Comparison of ENCODE assay signal across 1 cellular context in genomic region chr3:196942226-196942914, GRCh38.
TF ChIP-seq lines count a peak whose summit lies in the region.

Gene NCBP2 (minus strand): TSS chr3:196942528. CDS start chr3:196942503, 25 bp downstream.

TF ChIP-seq in GM12878, 131 proteins besides CTCF, POLR2A, EP300 and RAD21 (continued from another document and continues in another):
- TF ChIP-seq BCLAF1 (IDR thresholded peaks at IDR 0.05) (no peak), HDGF (IDR thresholded peaks at IDR 0.05) (peak; percentile 93), HCFC1 (IDR thresholded peaks at IDR 0.05; ENCODE audit: low read length) (peak; percentile 84), CBX5 (IDR thresholded peaks at IDR 0.05; ENCODE audit: low read depth) (peak; percentile 86; the same call in 1 of the 2 replicates), ZNF384 (IDR thresholded peaks at IDR 0.05; ENCODE audit: borderline replicate concordance, low read depth, low read length) (no peak), MTA3 (IDR thresholded peaks at IDR 0.05; ENCODE audit: borderline replicate concordance, low read length) (no peak), BRCA1 (IDR thresholded peaks at IDR 0.05; ENCODE audit: low read depth, low read length) (peak; percentile 44; the same call in 1 of the 2 replicates), SREBF1 (IDR thresholded peaks at IDR 0.05; ENCODE audit: low read length) (no peak; the same call in 1 of the 2 replicates), FOS (IDR thresholded peaks at IDR 0.05; ENCODE audit: borderline replicate concordance, extremely low read depth, insufficient read length) (no peak), ZNF217 (IDR thresholded peaks at IDR 0.05) (no peak), DPF2 (IDR thresholded peaks at IDR 0.05) (peak; percentile 62; the same call in 1 of the 2 replicates), ESRRA (IDR thresholded peaks at IDR 0.05; ENCODE audit: low read length) (0 out of 2 replicates have a peak, but pooled peaks have one; percentile 31), CEBPB (IDR thresholded peaks at IDR 0.05; ENCODE audit: borderline replicate concordance in 1 of 2, low read depth in 2 of 2, low read length in 2 of 2) (no peak), MAX (IDR thresholded peaks at IDR 0.05; ENCODE audit: low read depth, low read length) (peak; percentile 99), EZH2 (IDR thresholded peaks at IDR 0.05; ENCODE audit: borderline replicate concordance, control insufficient read depth, low read depth, low read length) (no peak), ZSCAN29 (IDR thresholded peaks at IDR 0.05) (no peak), RELA (IDR thresholded peaks at IDR 0.05; ENCODE audit: borderline replicate concordance, partially characterized antibody) (no peak), RUNX3 (IDR thresholded peaks at IDR 0.05; ENCODE audit: low read length) (peak; percentile 87), HDAC6 (IDR thresholded peaks at IDR 0.05; ENCODE audit: unreplicated experiment) (no peak), CHD2 (IDR thresholded peaks at IDR 0.05; ENCODE audit: borderline replicate concordance, low read depth, low read length) (peak; percentile 90), E2F4 (IDR thresholded peaks at IDR 0.05; ENCODE audit: low read depth, low read length) (peak; percentile 11; the same call in 1 of the 2 replicates), RB1 (IDR thresholded peaks at IDR 0.05; ENCODE audit: borderline replicate concordance) (no peak), NBN (IDR thresholded peaks at IDR 0.05) (peak; percentile 96), ZNF592 (IDR thresholded peaks at IDR 0.05) (peak; percentile 83), ETV6 (conservative IDR thresholded peaks at IDR 0.05 in 1 of 2, IDR thresholded peaks at IDR 0.05 in 1 of 2; ENCODE audit: borderline replicate concordance in 1 of 2, low read depth in 1 of 2) (peak in 1 of 2 experiments; percentile 56; a peak in 1 of 4 replicates), RFX5 (IDR thresholded peaks at IDR 0.05; ENCODE audit: low read depth, low read length) (peak; percentile 53), ZBTB40 (IDR thresholded peaks at IDR 0.05; ENCODE audit: borderline replicate concordance) (peak; percentile 94), GATAD2B (conservative IDR thresholded peaks at IDR 0.05; ENCODE audit: low read depth) (peak; percentile 93), MEF2A (IDR thresholded peaks at IDR 0.05; ENCODE audit: insufficient read depth, low read depth, low read length) (no peak), CREB1 (IDR thresholded peaks at IDR 0.05; ENCODE audit: low read depth) (peak; percentile 100), STAT3 (IDR thresholded peaks at IDR 0.05; ENCODE audit: low read depth, low read length) (no peak), PML (IDR thresholded peaks at IDR 0.05; ENCODE audit: low read length) (peak; percentile 97), PKNOX1 (IDR thresholded peaks at IDR 0.05) (no peak), MXI1 (IDR thresholded peaks at IDR 0.05; ENCODE audit: low read depth, low read length) (peak; percentile 95), ZBTB11 (CRISPR knock-in tag; IDR thresholded peaks at IDR 0.05) (peak; percentile 77), PBX3 (IDR thresholded peaks at IDR 0.05; ENCODE audit: insufficient replicate concordance, low read depth, low read length) (no peak), MTA2 (IDR thresholded peaks at IDR 0.05; ENCODE audit: low read depth) (peak; percentile 32), PAX8 (IDR thresholded peaks at IDR 0.05) (no peak), BACH1 (IDR thresholded peaks at IDR 0.05; ENCODE audit: borderline replicate concordance) (peak; percentile 75), MLLT1 (IDR thresholded peaks at IDR 0.05) (peak; percentile 87; the same call in 1 of the 2 replicates), TAF1 (IDR thresholded peaks at IDR 0.05; ENCODE audit: borderline replicate concordance, low read depth, low read length) (peak; percentile 91)
